In the genomic region with DNA sequence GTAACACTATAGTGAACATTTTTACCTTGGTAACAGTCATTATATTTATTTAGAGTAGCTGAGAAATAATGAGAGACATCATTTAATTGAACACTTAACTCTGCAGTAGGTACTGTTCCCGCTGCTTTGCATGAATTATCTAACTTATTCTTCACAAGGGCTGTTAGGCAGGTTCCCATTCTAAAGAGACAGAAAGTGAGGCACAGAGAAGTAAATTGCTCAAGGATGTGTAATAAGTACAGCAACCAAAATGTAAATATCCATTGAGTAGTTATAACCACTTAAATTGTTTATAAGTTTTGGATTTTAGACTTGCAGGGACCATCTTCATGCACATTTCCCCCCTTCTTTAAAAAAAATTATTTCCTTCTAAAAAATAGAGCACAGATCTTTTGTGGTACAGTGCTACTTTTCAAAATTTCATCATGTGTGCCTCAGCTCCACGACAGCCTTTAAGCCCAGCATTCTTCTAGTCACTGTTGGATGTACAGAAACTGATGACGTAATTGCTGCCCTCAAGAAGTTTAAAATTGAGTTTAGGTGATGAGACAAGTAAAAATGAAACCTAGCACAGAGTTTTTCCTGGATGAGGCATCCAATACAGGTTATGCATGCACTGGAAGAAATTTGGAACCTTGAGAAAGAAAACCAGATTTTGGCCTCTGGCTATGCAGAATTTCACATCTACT, we compare ENCODE assay signal across 11 cellular contexts. TPM values are rescaled to one million over a fixed set of nuclear protein-coding genes. Genes with fewer than 3 reads are reported as not detected.
DNase-seq lines count a peak whose midpoint lies in the region; ATAC-seq, FAIRE-seq and TF ChIP-seq lines count a peak whose summit lies in the region.
"Had no signal": no experiment of that assay in that cellular context is flagged by ENCODE, and none has a peak within 500 bp of the region (broad histone marks: within the 10 kb centered on the region; RNA-seq: fewer than 3 reads in every experiment).

No MANE protein-coding gene starts in this region.

- no peak for TF ChIP-seq POLR2A in NB4 (IDR thresholded peaks at IDR 0.05; ENCODE audit: extremely low read depth, insufficient read length)
- TF ChIP-seq POLR2A in GM12891 (IDR thresholded peaks at IDR 0.05; ENCODE audit: low read depth, low read length), result no peak

- DNase-seq in GM12865 (ENCODE audit: low read depth), result peak; percentile 21
- peak; percentile 85 for DNase-seq in NB4 (ENCODE audit: low read depth)
- DNase-seq in iris pigment epithelial cell (ENCODE audit: low read depth), result peak; percentile 86
- no peak for DNase-seq in GM12891 (ENCODE audit: insufficient read length, low spot score)
- DNase-seq in NCI-H82 (lab: John Stamatoyannopoulos, UW), result no peak
- DNase-seq in NCI-H1105 (lab: John Stamatoyannopoulos, UW), result no peak
- DNase-seq: activated B cell treated with CpG ODN at 0.5 μM for 24 hours, GDM1, NCI-H2227 treated with DMSO at 0.1 percent for 48 hours had no signal

- TF ChIP-seq CTCF in GM12865 (IDR thresholded peaks at IDR 0.05; ENCODE audit: insufficient read depth, low read depth, low read length, missing control alignments) (no peak), NB4 (IDR thresholded peaks at IDR 0.05; ENCODE audit: low read depth, low read length) (no peak), WI38 (IDR thresholded peaks at IDR 0.05; ENCODE audit: low read depth, low read length) (no peak)

- no peak for FAIRE-seq in GM12891 (lab: Jason Lieb, UNC)

- no peak overlapping the region for H3K4me3 ChIP-seq in GM12865 (ENCODE audit: low read depth, low read length)
- H3K4me3 ChIP-seq in NB4 (ENCODE audit: low read depth, low read length), result no peak overlapping the region
- H3K4me3 ChIP-seq in WI38 (ENCODE audit: low read depth, low read length), result peak overlapping the region; percentile 23

- no peak for ATAC-seq in GM21367 (IDR thresholded peaks at IDR 0.05; ENCODE audit: unreplicated experiment)

TF ChIP-seq in GM12891, 5 proteins besides CTCF, POLR2A, EP300 and RAD21:
- TF ChIP-seq SPI1 (IDR thresholded peaks at IDR 0.05; ENCODE audit: low read depth, low read length) (no peak), PAX5 (IDR thresholded peaks at IDR 0.05; ENCODE audit: insufficient read depth, low read length, severe bottlenecking) (no peak), POU2F2 (IDR thresholded peaks at IDR 0.05; ENCODE audit: low read depth, low read length) (no peak), TAF1 (IDR thresholded peaks at IDR 0.05; ENCODE audit: low read depth, low read length) (no peak), POLR2AphosphoS5 (IDR thresholded peaks at IDR 0.05; ENCODE audit: low read depth, low read length) (no peak)

RNA-seq across cellular contexts. Expression of a gene that starts 6.0 kb away (rescaled TPM):
- not detected for polyA plus RNA-seq in GM12891 (2012; ENCODE audit: low read depth, missing spikeins)

RNA-seq across cellular contexts. Expression of a gene that starts 6.0 kb away (rescaled TPM):
- 5.7 TPM for polyA plus RNA-seq in GM12891 (2012; ENCODE audit: low read depth, missing spikeins)

Comparison
In these comparisons a context has a peak if more than half of its experiments do, and no peak if none do; other contexts are left out.
1. DNase-seq: peak in GM12865 (single experiment), NB4 (single experiment) and iris pigment epithelial cell (single experiment); none in GM12891 (single experiment), NCI-H82 (single experiment) and NCI-H1105 (single experiment).